In genomic region chr7:39855325-39855674, GRCh38 we compare ENCODE assay signal across 10 cellular contexts.
A peak's percentile ranks its signal among the peaks of the same experiment; 100 is the strongest.
DNase-seq lines count a peak whose midpoint lies in the region; ATAC-seq and TF ChIP-seq lines count a peak whose summit lies in the region.
"Had no signal": no experiment of that assay in that cellular context is flagged by ENCODE, and none has a peak within 500 bp of the region (broad histone marks: within the 10 kb centered on the region; RNA-seq: fewer than 3 reads in every experiment).

No MANE protein-coding gene starts in this region.

- H3K4me3 ChIP-seq in SK-N-SH (ENCODE audit: low read depth in 2 of 2, low read length in 1 of 2) (peak overlapping the region; percentile 17 to 47; a peak in 3 of 4 replicates), MG63 (peak overlapping the region; percentile 39), epithelial cell of proximal tubule (ENCODE audit: low read depth, low read length) (peak overlapping the region; percentile 37), spleen (peak overlapping the region in 7 of 8 donors; percentile 16 to 58 (median 25))

- H3K36me3 ChIP-seq in SK-N-SH (replicated peaks in 1 of 2; ENCODE audit: control insufficient read depth in 1 of 2, insufficient read depth in 2 of 2, low read length in 1 of 2) (no peaks in the 10 kb centered on the region), MG63 (no peaks in the 10 kb centered on the region), spleen (no peaks in the 10 kb centered on the region)

- POLR2A ChIA-PET in SK-N-SH (lab: Yijun Ruan, JAX) (no interaction called here), GM10248 (lab: Yijun Ruan, JAX) (no interaction called here)

- H3K9me3 ChIP-seq in SK-N-SH (no peaks in the 10 kb centered on the region), MG63 (no peaks in the 10 kb centered on the region), spleen (no peaks in the 10 kb centered on the region)

- H3K79me2 ChIP-seq in SK-N-SH (ENCODE audit: insufficient read depth) = no peaks in the 10 kb centered on the region

- no peak for TF ChIP-seq EP300 in SK-N-SH (IDR thresholded peaks at IDR 0.05; ENCODE audit: borderline replicate concordance in 1 of 2, low read depth in 1 of 2, low read length in 1 of 2)

- 70% methylated on average over 1 of the region's 1 CpG for WGBS in SK-N-SH (ENCODE audit: low lambda C conversion rate)
- WGBS in spleen, 5 donors = 49 to 85% (median 60%) methylated on average over 1 of the region's 1 CpG

- H3K27me3 ChIP-seq in SK-N-SH (ENCODE audit: insufficient read depth) = no peaks in the 10 kb centered on the region; the same call in 1 of the 2 replicates
- no peaks in the 10 kb centered on the region for H3K27me3 ChIP-seq in MG63
- H3K27me3 ChIP-seq in spleen (replicated peaks in 1 of 7) = peaks cover 0 to 15% (median 0%) of the 10 kb centered on the region in 7 donors

- no peak; the same call in 2 of the 3 replicates for ATAC-seq in SK-N-SH treated with all-trans-retinoic acid at 6 μM for 48 hours

- H2AFZ ChIP-seq in SK-N-SH (ENCODE audit: low read depth) = peak overlapping the region; percentile 89; the same call in 1 of the 2 replicates

- TF ChIP-seq RAD21 in SK-N-SH (IDR thresholded peaks at IDR 0.05; ENCODE audit: low read length) = no peak

- no peak for TF ChIP-seq CTCF in SK-N-SH (IDR thresholded peaks at IDR 0.05)
- no peak for TF ChIP-seq CTCF in epithelial cell of proximal tubule (conservative IDR thresholded peaks at IDR 0.05; ENCODE audit: low read depth, low read length)
- TF ChIP-seq CTCF in spleen (IDR thresholded peaks at IDR 0.05 in 8 of 11, conservative IDR thresholded peaks at IDR 0.05 in 3 of 11) = no peak
- TF ChIP-seq CTCF in GM10248 (IDR thresholded peaks at IDR 0.05; ENCODE audit: control extremely low read depth, extremely low read depth, low read depth, missing control alignments) = no peak

- CTCF ChIA-PET in SK-N-SH (lab: Yijun Ruan, JAX) (interaction anchor here (1.0 to 1.4 kb wide), 2 partner anchors 41 to 197 kb away, joined by 3 to 4 read pairs; no protein-coding TSS in a partner anchor), GM10248 (lab: Yijun Ruan, JAX) (interaction anchor here (1.1 kb wide), 1 partner anchor 9 kb away, joined by 4 read pairs; no protein-coding TSS in a partner anchor)

- H3K27ac ChIP-seq in SK-N-SH (ENCODE audit: low read depth in 2 of 2, low read length in 1 of 2) = no peak overlapping the region
- H3K27ac ChIP-seq in spleen = no peak overlapping the region

- intact Hi-C loops in spleen (cut with DNase I; ENCODE audit: low total_unique reads) = no loop called here

- H3K4me1 ChIP-seq in SK-N-SH (ENCODE audit: control insufficient read depth in 1 of 2, insufficient read depth in 2 of 2, low read depth in 1 of 2, low read length in 1 of 2) (no peaks in the 10 kb centered on the region), spleen (peaks cover 0 to 6% (median 0%) of the 10 kb centered on the region in 6 donors)

- H3K9me2 ChIP-seq in SK-N-SH = 0 out of 2 replicates have a peak, but pooled peaks cover 3% of the 10 kb centered on the region

- H3F3A ChIP-seq in SK-N-SH (replicated peaks; ENCODE audit: insufficient read depth) = no peaks in the 10 kb centered on the region

- no peak overlapping the region for H3K9ac ChIP-seq in SK-N-SH

- peak overlapping the region; percentile 68 for H3K4me2 ChIP-seq in SK-N-SH

- no peak for TF ChIP-seq POLR2A in spleen (IDR thresholded peaks at IDR 0.05)

- H4K20me1 ChIP-seq in SK-N-SH (ENCODE audit: insufficient read depth) = no peaks in the 10 kb centered on the region

- DNase-seq in SK-N-SH = no peak
- DNase-seq in MG63 = no peak
- DNase-seq in epithelial cell of proximal tubule (ENCODE audit: low read depth) = no peak
- DNase-seq in spleen = no peak
- no peak for DNase-seq in GM10248 (ENCODE audit: extremely low spot score)
- DNase-seq in GDM1 (lab: John Stamatoyannopoulos, UW) = no peak
- DNase-seq in NCI-H2227 treated with DMSO at 0.1 percent for 48 hours (lab: John Stamatoyannopoulos, UW) = no peak
- DNase-seq: hippocampal formation, NCI-H345 had no signal

TF ChIP-seq in SK-N-SH, 30 proteins besides CTCF, POLR2A, EP300 and RAD21 (continues in another document):
- TF ChIP-seq MEF2A (IDR thresholded peaks at IDR 0.05; ENCODE audit: borderline replicate concordance, low read depth) = no peak
- TF ChIP-seq TAF1 (IDR thresholded peaks at IDR 0.05; ENCODE audit: borderline replicate concordance, low read depth, low read length) = no peak
- no peak for TF ChIP-seq RFX5 (IDR thresholded peaks at IDR 0.05; ENCODE audit: low read length)
- TF ChIP-seq RCOR1 (IDR thresholded peaks at IDR 0.05; ENCODE audit: low read length) = no peak
- TF ChIP-seq JUND (IDR thresholded peaks at IDR 0.05) = no peak
- no peak for TF ChIP-seq CHD2 (IDR thresholded peaks at IDR 0.05; ENCODE audit: low read length, partially characterized antibody)
- TF ChIP-seq RXRA (IDR thresholded peaks at IDR 0.05; ENCODE audit: borderline replicate concordance, low read depth) = no peak
- TF ChIP-seq GABPA (IDR thresholded peaks at IDR 0.05; ENCODE audit: low read depth) = no peak
- no peak for TF ChIP-seq NFIC (IDR thresholded peaks at IDR 0.05; ENCODE audit: borderline replicate concordance)
- no peak for TF ChIP-seq ZBTB33 (IDR thresholded peaks at IDR 0.05; ENCODE audit: borderline replicate concordance, low read depth)
- TF ChIP-seq FOXM1 (IDR thresholded peaks at IDR 0.05; ENCODE audit: low read depth) = no peak
- TF ChIP-seq TCF12 (IDR thresholded peaks at IDR 0.05) = no peak
- no peak for TF ChIP-seq TEAD4 (IDR thresholded peaks at IDR 0.05; ENCODE audit: borderline replicate concordance, insufficient read depth)
- no peak for TF ChIP-seq EZH2phosphoT487 (IDR thresholded peaks at IDR 0.05; ENCODE audit: borderline replicate concordance, low read depth)
- TF ChIP-seq MXI1 (IDR thresholded peaks at IDR 0.05; ENCODE audit: low read depth, low read length) = no peak
- no peak for TF ChIP-seq FOSL2 (IDR thresholded peaks at IDR 0.05; ENCODE audit: borderline replicate concordance, low read depth)

TF ChIP-seq in SK-N-SH treated with all-trans-retinoic acid at 6 μM for 48 hours, 23 proteins besides CTCF, POLR2A, EP300 and RAD21 (continues in another document):
- TF ChIP-seq RARB (CRISPR knock-in tag; IDR thresholded peaks at IDR 0.05) = no peak
- TF ChIP-seq ZNF8 (CRISPR knock-in tag; IDR thresholded peaks at IDR 0.05) = no peak
- TF ChIP-seq TOX (CRISPR knock-in tag; IDR thresholded peaks at IDR 0.05; ENCODE audit: borderline replicate concordance) = no peak
- TF ChIP-seq ISL1 (CRISPR knock-in tag; IDR thresholded peaks at IDR 0.05) = no peak
- TF ChIP-seq PPARA (CRISPR knock-in tag; IDR thresholded peaks at IDR 0.05; ENCODE audit: borderline replicate concordance) = no peak
- TF ChIP-seq GLIS3 (CRISPR knock-in tag; IDR thresholded peaks at IDR 0.05) = no peak
- no peak for TF ChIP-seq ZNF70 (CRISPR knock-in tag; IDR thresholded peaks at IDR 0.05)
- no peak for TF ChIP-seq CSDC2 (CRISPR knock-in tag; IDR thresholded peaks at IDR 0.05)
- no peak for TF ChIP-seq BACH2 (CRISPR knock-in tag; IDR thresholded peaks at IDR 0.05; ENCODE audit: borderline replicate concordance)
- TF ChIP-seq, protein P1, sequence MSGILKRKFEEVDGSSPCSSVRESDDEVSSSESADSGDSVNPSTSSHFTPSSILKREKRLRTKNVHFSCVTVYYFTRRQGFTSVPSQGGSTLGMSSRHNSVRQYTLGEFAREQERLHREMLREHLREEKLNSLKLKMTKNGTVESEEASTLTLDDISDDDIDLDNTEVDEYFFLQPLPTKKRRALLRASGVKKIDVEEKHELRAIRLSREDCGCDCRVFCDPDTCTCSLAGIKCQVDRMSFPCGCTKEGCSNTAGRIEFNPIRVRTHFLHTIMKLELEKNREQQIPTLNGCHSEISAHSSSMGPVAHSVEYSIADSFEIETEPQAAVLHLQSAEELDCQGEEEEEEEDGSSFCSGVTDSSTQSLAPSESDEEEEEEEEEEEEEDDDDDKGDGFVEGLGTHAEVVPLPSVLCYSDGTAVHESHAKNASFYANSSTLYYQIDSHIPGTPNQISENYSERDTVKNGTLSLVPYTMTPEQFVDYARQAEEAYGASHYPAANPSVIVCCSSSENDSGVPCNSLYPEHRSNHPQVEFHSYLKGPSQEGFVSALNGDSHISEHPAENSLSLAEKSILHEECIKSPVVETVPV (CRISPR knock-in tag; IDR thresholded peaks at IDR 0.05) = no peak
- TF ChIP-seq, protein P2, sequence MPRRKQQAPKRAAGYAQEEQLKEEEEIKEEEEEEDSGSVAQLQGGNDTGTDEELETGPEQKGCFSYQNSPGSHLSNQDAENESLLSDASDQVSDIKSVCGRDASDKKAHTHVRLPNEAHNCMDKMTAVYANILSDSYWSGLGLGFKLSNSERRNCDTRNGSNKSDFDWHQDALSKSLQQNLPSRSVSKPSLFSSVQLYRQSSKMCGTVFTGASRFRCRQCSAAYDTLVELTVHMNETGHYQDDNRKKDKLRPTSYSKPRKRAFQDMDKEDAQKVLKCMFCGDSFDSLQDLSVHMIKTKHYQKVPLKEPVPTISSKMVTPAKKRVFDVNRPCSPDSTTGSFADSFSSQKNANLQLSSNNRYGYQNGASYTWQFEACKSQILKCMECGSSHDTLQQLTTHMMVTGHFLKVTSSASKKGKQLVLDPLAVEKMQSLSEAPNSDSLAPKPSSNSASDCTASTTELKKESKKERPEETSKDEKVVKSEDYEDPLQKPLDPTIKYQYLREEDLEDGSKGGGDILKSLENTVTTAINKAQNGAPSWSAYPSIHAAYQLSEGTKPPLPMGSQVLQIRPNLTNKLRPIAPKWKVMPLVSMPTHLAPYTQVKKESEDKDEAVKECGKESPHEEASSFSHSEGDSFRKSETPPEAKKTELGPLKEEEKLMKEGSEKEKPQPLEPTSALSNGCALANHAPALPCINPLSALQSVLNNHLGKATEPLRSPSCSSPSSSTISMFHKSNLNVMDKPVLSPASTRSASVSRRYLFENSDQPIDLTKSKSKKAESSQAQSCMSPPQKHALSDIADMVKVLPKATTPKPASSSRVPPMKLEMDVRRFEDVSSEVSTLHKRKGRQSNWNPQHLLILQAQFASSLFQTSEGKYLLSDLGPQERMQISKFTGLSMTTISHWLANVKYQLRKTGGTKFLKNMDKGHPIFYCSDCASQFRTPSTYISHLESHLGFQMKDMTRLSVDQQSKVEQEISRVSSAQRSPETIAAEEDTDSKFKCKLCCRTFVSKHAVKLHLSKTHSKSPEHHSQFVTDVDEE (CRISPR knock-in tag; IDR thresholded peaks at IDR 0.05) = no peak
